In the genomic region with DNA sequence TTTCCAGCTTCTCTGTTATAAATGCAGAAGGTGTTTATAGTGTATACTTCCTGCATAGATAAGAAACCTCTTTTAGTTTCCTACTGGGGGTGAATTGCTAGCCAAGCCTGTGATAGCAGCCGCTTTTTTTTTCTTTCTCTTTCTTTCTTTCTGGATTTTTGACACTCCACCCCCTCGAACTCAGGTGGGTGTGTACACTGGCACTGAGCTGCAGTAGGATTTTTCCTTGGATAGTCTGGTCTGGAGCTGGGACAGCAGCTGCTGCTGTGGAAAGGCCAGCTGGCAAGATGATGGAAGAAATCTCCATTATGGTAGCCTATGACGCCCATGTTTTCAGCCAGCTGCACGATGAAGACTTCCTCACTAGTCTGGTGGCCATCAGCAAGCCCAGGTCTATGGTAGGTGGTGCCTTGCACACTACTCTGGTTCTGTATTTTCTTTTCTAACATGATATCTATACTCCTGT, we compare ENCODE assay signal across 9 cellular contexts.
DNase-seq lines count a peak whose midpoint lies in the region; ATAC-seq and TF ChIP-seq lines count a peak whose summit lies in the region.
"Had no signal": no experiment of that assay in that cellular context is flagged by ENCODE, and none has a peak within 500 bp of the region (broad histone marks: within the 10 kb centered on the region; RNA-seq: fewer than 3 reads in every experiment).

No MANE protein-coding gene starts in this region.

- H4K20me1 ChIP-seq in mammary epithelial cell (ENCODE audit: insufficient read depth, low read length) (no peaks in the 10 kb centered on the region), OCI-LY7 (ENCODE audit: insufficient read depth, low read length) (no peaks in the 10 kb centered on the region)

- intact Hi-C loops in breast epithelium (cut with DNase I; ENCODE audit: low total_unique reads) = no loop called here
- intact Hi-C loops in mammary epithelial cell (cut with micrococcal nuclease) = no loop called here
- intact Hi-C loops in OCI-LY7 (cut with micrococcal nuclease; ENCODE audit: unreplicated experiment) = loop anchor here (1.0 to 5.0 kb wide), 5 partner anchors 65 to 600 kb away; a partner anchor contains a TSS

- CTCF ChIA-PET in mammary epithelial cell (lab: Charles Lee; ENCODE audit: low non-redundant PET) (no interaction called here), OCI-LY7 (lab: Charles Lee; ENCODE audit: unreplicated experiment) (interaction anchor here (0.7 kb wide), 1 partner anchor 89 kb away, joined by 3 read pairs; no protein-coding TSS in a partner anchor)

- POLR2A ChIA-PET in OCI-LY7 (lab: Charles Lee) = interaction anchor here (0.6 to 4.1 kb wide), 23 partner anchors 8 to 1697 kb away, joined by 3 to 23 read pairs (median 5); a partner anchor contains a TSS

- BruUV-seq in mammary epithelial cell (replicated peaks; lab: Mats Ljungman, UMichigan) (no TSS peak), OCI-LY7 (replicated peaks; lab: Mats Ljungman, UMichigan) (no TSS peak)

- peak overlapping the region; percentile 22 to 56 for H3K27ac ChIP-seq in breast epithelium
- no peak overlapping the region for H3K27ac ChIP-seq in mammary epithelial cell (ENCODE audit: insufficient read depth, low read depth, low read length)
- peak overlapping the region; percentile 89 for H3K27ac ChIP-seq in OCI-LY7 (ENCODE audit: low read depth, low read length, poor library complexity, severe bottlenecking)
- H3K27ac ChIP-seq in upper lobe of left lung = peak overlapping the region; percentile 8 to 64 (median 44)

- H3K4me2 ChIP-seq in mammary epithelial cell (ENCODE audit: insufficient read depth, low read depth, low read length) (no peak overlapping the region), OCI-LY7 (ENCODE audit: low read length) (peak overlapping the region; percentile 97)

- TF ChIP-seq EP300 in upper lobe of left lung (IDR thresholded peaks at IDR 0.05) = no peak

- no peaks in the 10 kb centered on the region for H3K79me2 ChIP-seq in mammary epithelial cell (ENCODE audit: insufficient read depth, low read length)
- peaks cover 82% of the 10 kb centered on the region for H3K79me2 ChIP-seq in OCI-LY7 (ENCODE audit: insufficient read depth, low read depth, low read length)

- H3K36me3 ChIP-seq in breast epithelium (no peaks in the 10 kb centered on the region), mammary epithelial cell (ENCODE audit: insufficient read depth, low read length) (no peaks in the 10 kb centered on the region), OCI-LY7 (ENCODE audit: insufficient read depth, low read length) (peaks cover 41% of the 10 kb centered on the region), upper lobe of left lung (no peaks in the 10 kb centered on the region)

- dilution Hi-C loops in mammary epithelial cell (cut with HindIII; ENCODE audit: low sequenced_read_pairs) = no loop called here

- DNase-seq in breast epithelium (ENCODE audit: low spot score in 2 of 2) (no peak), mammary epithelial cell (no peak), OCI-LY7 (ENCODE audit: low spot score) (peak; percentile 70), upper lobe of left lung (no peak), GOT3 (lab: John Stamatoyannopoulos, UW) (no peak), NCI-H2171 treated with DMSO at 0.1 percent for 48 hours (lab: John Stamatoyannopoulos, UW) (no peak)
- DNase-seq: CD8-positive, alpha-beta T cell had no signal

- TF ChIP-seq CTCF in breast epithelium (IDR thresholded peaks at IDR 0.05) (no peak), mammary epithelial cell (conservative IDR thresholded peaks at IDR 0.05 in 1 of 2, IDR thresholded peaks at IDR 0.05 in 1 of 2; ENCODE audit: extremely low read depth in 1 of 2, insufficient read depth in 1 of 2, low read depth in 1 of 2, low read length in 2 of 2) (no peak), OCI-LY7 (conservative IDR thresholded peaks at IDR 0.05; ENCODE audit: low read length) (no peak), upper lobe of left lung (IDR thresholded peaks at IDR 0.05) (no peak)

- WGBS in mammary epithelial cell (ENCODE audit: low coverage, missing lambda C conversion rate) = 61% methylated on average over 4 of the region's 4 CpGs
- WGBS in upper lobe of left lung, 2 donors = 27 to 45% methylated on average over 4 of the region's 4 CpGs

- in situ Hi-C loops in mammary epithelial cell (cut with MboI; ENCODE audit: low sequenced_read_pairs in 2 of 2) = no loop called here

- peak in 1 of 2 donors; percentile 68 for ATAC-seq in upper lobe of left lung (ENCODE audit: low FRiP score in 2 of 2)
- no peak for ATAC-seq in activated CD4-positive, CD25-positive, alpha-beta regulatory T cell treated with anti-CD3 and anti-CD28 coated beads, Interleukin-2, amount 50 U/mL, for 24 hours
- ATAC-seq: CD8-positive, alpha-beta T cell had no signal

- H3K27me3 ChIP-seq in breast epithelium (no peaks in the 10 kb centered on the region), mammary epithelial cell (ENCODE audit: insufficient read depth, low read length) (no peaks in the 10 kb centered on the region), upper lobe of left lung (no peaks in the 10 kb centered on the region)

- H3K4me3 ChIP-seq in breast epithelium = peak overlapping the region in 2 of 3 donors; percentile 30 to 37
- no peak overlapping the region for H3K4me3 ChIP-seq in mammary epithelial cell (replicated peaks in 1 of 3; ENCODE audit: insufficient read depth in 1 of 3, low read depth in 2 of 3, low read length in 3 of 3)
- H3K4me3 ChIP-seq in OCI-LY7 (ENCODE audit: low read depth, low read length, poor library complexity, severe bottlenecking) = peak overlapping the region; percentile 72
- peak overlapping the region; percentile 85 for H3K4me3 ChIP-seq in iPS-11a (ENCODE audit: low read depth, low read length)
- peak overlapping the region in 3 of 4 donors; percentile 26 to 45 (median 38) for H3K4me3 ChIP-seq in upper lobe of left lung

- H2AFZ ChIP-seq in mammary epithelial cell (ENCODE audit: low read depth, low read length) = no peak overlapping the region
- peak overlapping the region; percentile 72; the same call in 1 of the 2 replicates for H2AFZ ChIP-seq in OCI-LY7 (ENCODE audit: low read length)

- H3K4me1 ChIP-seq in breast epithelium = peaks cover 0 to 3% of the 10 kb centered on the region in 2 donors
- peaks cover 5% of the 10 kb centered on the region for H3K4me1 ChIP-seq in mammary epithelial cell (ENCODE audit: insufficient read depth, low read length)
- peaks cover 48% of the 10 kb centered on the region for H3K4me1 ChIP-seq in OCI-LY7 (ENCODE audit: insufficient read depth, low read length, poor library complexity, severe bottlenecking)
- peaks cover 0 to 17% (median 6%) of the 10 kb centered on the region in 4 donors for H3K4me1 ChIP-seq in upper lobe of left lung

- H3K9me2 ChIP-seq in OCI-LY7 (ENCODE audit: insufficient read depth, low read length) = no peaks in the 10 kb centered on the region

- H3K9me3 ChIP-seq in breast epithelium = no peaks in the 10 kb centered on the region
- no peaks in the 10 kb centered on the region for H3K9me3 ChIP-seq in mammary epithelial cell (replicated peaks; ENCODE audit: insufficient read depth, low read length)
- no peaks in the 10 kb centered on the region for H3K9me3 ChIP-seq in OCI-LY7 (ENCODE audit: low read length)
- H3K9me3 ChIP-seq in upper lobe of left lung = no peaks in the 10 kb centered on the region

- TF ChIP-seq POLR2A in breast epithelium (IDR thresholded peaks at IDR 0.05) (no peak), upper lobe of left lung (IDR thresholded peaks at IDR 0.05) (peak in 1 of 4 donors; percentile 9)

- no peak overlapping the region for H3K9ac ChIP-seq in mammary epithelial cell (ENCODE audit: insufficient read depth, low read length)

Comparison
In these comparisons a context has a peak if more than half of its experiments do, and no peak if none do; other contexts are left out.
1. H3K4me3 ChIP-seq: peak in breast epithelium (2 of 3), OCI-LY7 (single experiment), iPS-11a (single experiment) and upper lobe of left lung (3 of 4); none in mammary epithelial cell (0 of 3).